Comparison of ENCODE assay signal across 8 cellular contexts in genomic region chr10:129400426-129400825, GRCh38.
"Had no signal": no experiment of that assay in that cellular context is flagged by ENCODE, and none has a peak within 500 bp of the region (broad histone marks: within the 10 kb centered on the region; RNA-seq: fewer than 3 reads in every experiment).

No MANE protein-coding gene starts in this region.

- DNase-seq: H9, HCEC 1CT had no signal

- H3K4me1 Mint-ChIP-seq: IgD-negative memory B cell had no signal

- H3K4me3 ChIP-seq: GM23338 had no signal

- H3K4me2 ChIP-seq: GM23338 had no signal

- H3K4me3 Mint-ChIP-seq: GM23338, H9, IgD-negative memory B cell had no signal

- H3K27ac Mint-ChIP-seq: GM23338, IgD-negative memory B cell had no signal

- H2AFZ ChIP-seq: GM23338 had no signal

- H3K9me3 Mint-ChIP-seq: GM23338, H9, IgD-negative memory B cell had no signal

- H3K27ac ChIP-seq: HL-60 had no signal

- FAIRE-seq: H1, H54, HepG2 had no signal
